In genomic region chr7:43985904-43986864, GRCh38 we compare ENCODE assay signal across 9 cellular contexts. TPM values are rescaled to one million over a fixed set of nuclear protein-coding genes. Genes with fewer than 3 reads are reported as not detected.
DNase-seq lines count a peak whose midpoint lies in the region; ATAC-seq and TF ChIP-seq lines count a peak whose summit lies in the region.
"Not testable (repeated sequence)": the region's sequence is repeated elsewhere in the genome, so short reads cannot be mapped to it uniquely, and the experiment has no call there.
"Had no signal": no experiment of that assay in that cellular context is flagged by ENCODE, and none has a peak within 500 bp of the region (broad histone marks: within the 10 kb centered on the region; RNA-seq: fewer than 3 reads in every experiment).

No MANE protein-coding gene starts in this region.

- DNase-seq in CD4-positive, alpha-beta memory T cell = peak; percentile 71 to 86 (median 72)
- DNase-seq in GM20000 (ENCODE audit: low spot score) (peak; percentile 61), RKO (ENCODE audit: low spot score) (peak; percentile 69), erythroblast (lab: John Stamatoyannopoulos, UW) (peak; percentile 79 to 88), mesendoderm (peak; percentile 83)
- peak; percentile 84 to 95 for DNase-seq in activated T-cell treated with anti-CD3 and anti-CD28 coated beads, Interleukin-2, amount 50 U/mL, for 72 hours
- peak; percentile 66 for DNase-seq in stimulated activated CD8-positive, alpha-beta memory T cell treated with anti-CD3 and anti-CD28 coated beads, Interleukin-12 subunit alpha, Interleukin-12 subunit beta, amount 100 ng/mL, for 1 hour (ENCODE audit: low read depth)

- not testable (repeated sequence) for H3K4me3 ChIP-seq in CD4-positive, alpha-beta memory T cell (ENCODE audit: low read length in 2 of 2); mesendoderm (ENCODE audit: low read length)

- H3K56ac ChIP-seq in mesendoderm (ENCODE audit: low read length) = peak overlapping the region; percentile 81

- not testable (repeated sequence) for H3K27ac ChIP-seq in CD4-positive, alpha-beta memory T cell (ENCODE audit: low read depth, low read length); mesendoderm (ENCODE audit: low read depth, low read length)

- peak overlapping the region; percentile 89 for H3K4ac ChIP-seq in mesendoderm (ENCODE audit: low read depth, low read length)

- H3K9me3 ChIP-seq in CD4-positive, alpha-beta memory T cell (ENCODE audit: control insufficient read depth in 1 of 2, low read length in 2 of 2) = not testable (repeated sequence)

- H3K4me1 Mint-ChIP-seq in CD4-positive, alpha-beta memory T cell; activated T-cell treated with anti-CD3 and anti-CD28 coated beads, Interleukin-2, amount 50 U/mL, for 72 hours (ENCODE audit: low read depth): not testable (repeated sequence)

- not testable (repeated sequence) for H3K18ac ChIP-seq in mesendoderm (ENCODE audit: low read length)

- not testable (repeated sequence) for H3K36me3 ChIP-seq in CD4-positive, alpha-beta memory T cell (ENCODE audit: insufficient read depth, low read length); mesendoderm (ENCODE audit: control insufficient read depth, insufficient read depth, low read length)

- H3K4me2 ChIP-seq in mesendoderm (ENCODE audit: low read length) = not testable (repeated sequence)

- intact Hi-C loops in CD4-positive, alpha-beta memory T cell (cut with micrococcal nuclease) = not testable (repeated sequence)

- H3K9me3 Mint-ChIP-seq in CD4-positive, alpha-beta memory T cell; activated T-cell treated with anti-CD3 and anti-CD28 coated beads, Interleukin-2, amount 50 U/mL, for 72 hours: not testable (repeated sequence)

- TF ChIP-seq POLR2A in erythroblast (IDR thresholded peaks at IDR 0.05; ENCODE audit: low read length) = not testable (repeated sequence)

- H3K4me1 ChIP-seq in CD4-positive, alpha-beta memory T cell (ENCODE audit: insufficient read depth, low read length); mesendoderm (ENCODE audit: control insufficient read depth, low read depth, low read length): not testable (repeated sequence)

- not testable (repeated sequence) for H2BK5ac ChIP-seq in mesendoderm (ENCODE audit: low read length)

- CTCF ChIA-PET in CD4-positive, alpha-beta memory T cell (lab: Charles Lee; ENCODE audit: partially characterized antibody) = not testable (repeated sequence)

- not testable (repeated sequence) for H3K36me3 Mint-ChIP-seq in CD4-positive, alpha-beta memory T cell; activated T-cell treated with anti-CD3 and anti-CD28 coated beads, Interleukin-2, amount 50 U/mL, for 72 hours (ENCODE audit: insufficient read depth in 2 of 2)

- H3K27ac Mint-ChIP-seq in CD4-positive, alpha-beta memory T cell = peak overlapping the region; percentile 39 to 84 (median 55)
- not testable (repeated sequence) for H3K27ac Mint-ChIP-seq in activated T-cell treated with anti-CD3 and anti-CD28 coated beads, Interleukin-2, amount 50 U/mL, for 72 hours

- H4K8ac ChIP-seq in mesendoderm (ENCODE audit: low read depth, low read length) = not testable (repeated sequence)

- not testable (repeated sequence) for H3K79me1 ChIP-seq in mesendoderm (ENCODE audit: low read length)

- peak overlapping the region in 3 of 8 donors; percentile 56 to 78 (median 57) for H3K4me3 Mint-ChIP-seq in CD4-positive, alpha-beta memory T cell
- H3K4me3 Mint-ChIP-seq in activated T-cell treated with anti-CD3 and anti-CD28 coated beads, Interleukin-2, amount 50 U/mL, for 72 hours = peak overlapping the region in 1 of 2 donors; percentile 41

- H2AK5ac ChIP-seq in mesendoderm (ENCODE audit: low read length) = not testable (repeated sequence)

- not testable (repeated sequence) for H2BK120ac ChIP-seq in mesendoderm (ENCODE audit: low read depth, low read length)

- peak overlapping the region; percentile 57 for H3K9ac ChIP-seq in mesendoderm (ENCODE audit: low read length)

- peak; percentile 64 for ATAC-seq in HG03521 (IDR thresholded peaks at IDR 0.05; ENCODE audit: unreplicated experiment)
- peak; percentile 87 to 94 for ATAC-seq in activated T-cell treated with anti-CD3 and anti-CD28 coated beads, Interleukin-2, amount 50 U/mL, for 72 hours (replicated peaks in 1 of 2)

- TF ChIP-seq CTCF in GM20000 (IDR thresholded peaks at IDR 0.05; ENCODE audit: extremely low read depth, missing control alignments) = peak; percentile 34

- POLR2A ChIA-PET in CD4-positive, alpha-beta memory T cell (lab: Charles Lee; ENCODE audit: partially characterized antibody) = not testable (repeated sequence)

- no CpG with 5 or more reads among the region's 33 CpGs for WGBS in mesendoderm (ENCODE audit: extremely low coverage, insufficient coverage, low lambda C conversion rate)

- not testable (repeated sequence) for H3K27me3 Mint-ChIP-seq in CD4-positive, alpha-beta memory T cell; activated T-cell treated with anti-CD3 and anti-CD28 coated beads, Interleukin-2, amount 50 U/mL, for 72 hours (ENCODE audit: low read depth)

- not testable (repeated sequence) for H3K27me3 ChIP-seq in CD4-positive, alpha-beta memory T cell (ENCODE audit: insufficient read depth, low read length); mesendoderm (ENCODE audit: insufficient read depth, low read length, poor library complexity)

- not testable (repeated sequence) for H3K23ac ChIP-seq in mesendoderm (ENCODE audit: low read length)

- H3K79me2 ChIP-seq in mesendoderm (ENCODE audit: control insufficient read depth, insufficient read depth, low read length) = not testable (repeated sequence)

- not testable (repeated sequence) for H4K5ac ChIP-seq in mesendoderm (ENCODE audit: low read length)

- not testable (repeated sequence) for H2BK15ac ChIP-seq in mesendoderm (replicated peaks; ENCODE audit: low read depth)

RNA-seq across cellular contexts. Expression of gene SPDYE1, which starts 11.5 kb away (rescaled TPM):
- under 1 TPM in 1 of 2 experiments, not detected in 1; 0.17 TPM for total RNA-seq in CD4-positive, alpha-beta memory T cell
- polyA plus RNA-seq in CD4-positive, alpha-beta memory T cell = under 1 TPM in 1 of 2 donors, not detected in 1; 0.49 TPM
- not detected for total RNA-seq in activated T-cell treated with anti-CD3 and anti-CD28 coated beads, Interleukin-2, amount 50 U/mL, for 72 hours
- not detected for polyA plus RNA-seq in mesendoderm (2013, experiment 1 of 2)
- polyA plus RNA-seq in mesendoderm (2013, experiment 2 of 2) = not detected
- total RNA-seq: SJCRH30 had no signal

RNA-seq across cellular contexts. Expression of gene DBNL, which starts 58.3 kb away (rescaled TPM):
- total RNA-seq in CD4-positive, alpha-beta memory T cell = 100 to 1,000 TPM; 157 to 166 TPM
- polyA plus RNA-seq in CD4-positive, alpha-beta memory T cell = 100 to 1,000 TPM; 177 to 250 TPM
- total RNA-seq in activated T-cell treated with anti-CD3 and anti-CD28 coated beads, Interleukin-2, amount 50 U/mL, for 72 hours = 10 to 100 TPM; 57.8 to 58.8 TPM
- 28.8 TPM for polyA plus RNA-seq in mesendoderm (2013, experiment 1 of 2)
- 29.1 TPM for polyA plus RNA-seq in mesendoderm (2013, experiment 2 of 2)

RNA-seq across cellular contexts. Expression of gene UBE2D4, which starts 59.9 kb away (rescaled TPM):
- 10 to 100 TPM; 10.9 to 11.0 TPM for total RNA-seq in CD4-positive, alpha-beta memory T cell
- 10 to 100 TPM; 16.5 to 21.9 TPM for polyA plus RNA-seq in CD4-positive, alpha-beta memory T cell
- total RNA-seq in activated T-cell treated with anti-CD3 and anti-CD28 coated beads, Interleukin-2, amount 50 U/mL, for 72 hours = 1 to 10 TPM; 6.7 to 9.0 TPM
- polyA plus RNA-seq in mesendoderm (2013, experiment 1 of 2) = 4.9 TPM
- polyA plus RNA-seq in mesendoderm (2013, experiment 2 of 2) = 4.4 TPM
